13 cellular contexts compared by ENCODE assay signal in genomic region chr12:96132819-96133218, GRCh38.
DNase-seq lines count a peak whose midpoint lies in the region; ATAC-seq, FAIRE-seq and TF ChIP-seq lines count a peak whose summit lies in the region.
"Had no signal": no experiment of that assay in that cellular context is flagged by ENCODE, and none has a peak within 500 bp of the region (broad histone marks: within the 10 kb centered on the region; RNA-seq: fewer than 3 reads in every experiment).

No MANE protein-coding gene starts in this region.

- no peak overlapping the region for H2BK12ac ChIP-seq in H1 (ENCODE audit: low read depth, low read length)

- TF ChIP-seq EP300 in H1 (IDR thresholded peaks at IDR 0.05; ENCODE audit: borderline replicate concordance in 1 of 2, low read depth in 2 of 2, low read length in 2 of 2): no peak

- no peaks in the 10 kb centered on the region for H4K20me1 ChIP-seq in H1 (replicated peaks in 1 of 2; ENCODE audit: control insufficient read depth in 1 of 2, insufficient read depth in 2 of 2, low read length in 2 of 2)

- no peak overlapping the region for H3K9ac ChIP-seq in H1 (replicated peaks in 1 of 4; ENCODE audit: extremely low read depth in 1 of 4, low read depth in 3 of 4, low read length in 3 of 4)

- H3K27me3 Mint-ChIP-seq in WTC11 (ENCODE audit: low read depth): no peaks in the 10 kb centered on the region

- no peak overlapping the region for H3K4me2 ChIP-seq in H1 (ENCODE audit: insufficient read depth in 1 of 2, low read depth in 2 of 2, low read length in 2 of 2)

- H2AK5ac ChIP-seq in H1 (ENCODE audit: low read depth, low read length): no peak overlapping the region

- no peaks in the 10 kb centered on the region for H3K9me3 ChIP-seq in H1 (ENCODE audit: insufficient read depth in 2 of 2, low read depth in 1 of 2, low read length in 1 of 2)
- H3K9me3 ChIP-seq: tibial nerve had no signal

- H4K8ac ChIP-seq in H1 (ENCODE audit: extremely low read depth, insufficient read depth, low read length): no peak overlapping the region

- H2BK15ac ChIP-seq in H1 (ENCODE audit: low read length): no peak overlapping the region

- no peak overlapping the region for H3K4me3 ChIP-seq in H1 (ENCODE audit: extremely low read depth in 1 of 4, insufficient read depth in 2 of 4, low read depth in 3 of 4, low read length in 4 of 4)
- H3K4me3 ChIP-seq: tibial nerve had no signal

- no peaks in the 10 kb centered on the region; a peak in 1 of 7 replicates for H3K4me1 ChIP-seq in H1 (replicated peaks in 1 of 4; ENCODE audit: control insufficient read depth in 3 of 4, insufficient read depth in 4 of 4, low read length in 3 of 4)

- H4K91ac ChIP-seq in H1 (replicated peaks; ENCODE audit: insufficient read length, low read length): no peak overlapping the region

- H3K27ac Mint-ChIP-seq in WTC11: no peak overlapping the region

- no peak overlapping the region for H3K4ac ChIP-seq in H1 (replicated peaks; ENCODE audit: insufficient read length, low read depth, low read length)

- WGBS in H1 (ENCODE audit: extremely low coverage in 1 of 2, insufficient coverage in 1 of 2, insufficient read length in 1 of 2, insufficient replicate concordance in 2 of 2, low coverage in 1 of 2, low lambda C conversion rate in 2 of 2, missing lambda C conversion rate in 1 of 2), 2 experiments: 100% methylated on average over 2 of the region's 4 CpGs; no CpG with 5 or more reads in 1 of the 2 experiments

- H3K9me3 Mint-ChIP-seq in WTC11: no peaks in the 10 kb centered on the region

- FAIRE-seq in H1 (lab: Jason Lieb, UNC) (no peak), RCC 7860 (lab: Jason Lieb, UNC) (no peak)

- TF ChIP-seq CTCF in H1 (IDR thresholded peaks at IDR 0.05; ENCODE audit: control extremely low read depth in 1 of 3, insufficient read depth in 1 of 3, low read depth in 1 of 3, low read length in 3 of 3) (no peak), WTC11 (IDR thresholded peaks at IDR 0.05) (no peak)

- no peak overlapping the region for H2BK5ac ChIP-seq in H1 (ENCODE audit: low read depth, low read length)

- CTCF ChIA-PET in H1 (lab: Charles Lee; ENCODE audit: partially characterized antibody) (interaction anchor here (0.6 to 2.8 kb wide), 7 partner anchors 17 to 82 kb away, joined by 3 to 7 read pairs (median 3); no protein-coding TSS in a partner anchor), WTC11 (lab: Charles Lee) (interaction anchor here (0.5 to 1.3 kb wide), 10 partner anchors 15 to 371 kb away, joined by 3 to 6 read pairs (median 4); no protein-coding TSS in a partner anchor)

- no peaks in the 10 kb centered on the region for H3K36me3 ChIP-seq in H1 (ENCODE audit: control insufficient read depth in 2 of 4, insufficient read depth in 4 of 4, low read length in 3 of 4)
- H3K36me3 ChIP-seq: tibial nerve had no signal

- no peak; the same call in 1 of the 2 replicates for ATAC-seq in WTC11

- no peaks in the 10 kb centered on the region for H3K23me2 ChIP-seq in H1 (ENCODE audit: low read depth, low read length)

- H3K56ac ChIP-seq in H1 (replicated peaks; ENCODE audit: insufficient read length, low read depth, low read length): no peak overlapping the region

- H4K5ac ChIP-seq in H1 (ENCODE audit: insufficient read length, low read depth, low read length): no peak overlapping the region

- peaks cover 17% of the 10 kb centered on the region for H3K4me1 Mint-ChIP-seq in WTC11

- POLR2A ChIA-PET in H1 (lab: Charles Lee; ENCODE audit: partially characterized antibody) (interaction anchor here (0.6 to 1.7 kb wide), 2 partner anchors 12 to 13 kb away, joined by 3 to 4 read pairs; no protein-coding TSS in a partner anchor), WTC11 (lab: Charles Lee) (no interaction called here)

- TF ChIP-seq POLR2A in H1 (IDR thresholded peaks at IDR 0.05; ENCODE audit: control extremely low read depth in 1 of 2, low read depth in 2 of 2, low read length in 2 of 2): no peak

- no peak overlapping the region for H3K23ac ChIP-seq in H1 (ENCODE audit: insufficient read length)

- no peak overlapping the region for H3K14ac ChIP-seq in H1 (ENCODE audit: insufficient read length)

- no peak overlapping the region for H2AFZ ChIP-seq in H1 (ENCODE audit: low read length)

- no peaks in the 10 kb centered on the region for H3K36me3 Mint-ChIP-seq in WTC11

- H3K4me3 Mint-ChIP-seq in WTC11: no peak overlapping the region

- H3K18ac ChIP-seq in H1 (ENCODE audit: extremely low read depth, low read length): no peak overlapping the region

- H3K79me2 ChIP-seq in H1 (ENCODE audit: control insufficient read depth in 1 of 2, insufficient read depth in 2 of 2, low read length in 2 of 2): no peaks in the 10 kb centered on the region

- H3K27me3 ChIP-seq in H1 (replicated peaks in 1 of 4; ENCODE audit: control insufficient read depth in 3 of 4, extremely low read depth in 1 of 4, insufficient read depth in 3 of 4, low read length in 3 of 4): no peaks in the 10 kb centered on the region
- H3K27me3 ChIP-seq: tibial nerve had no signal

- H3K79me1 ChIP-seq in H1 (ENCODE audit: low read depth, low read length): no peaks in the 10 kb centered on the region; the same call in 1 of the 2 replicates

- peak; percentile 22 to 45; a peak in 2 of 4 replicates for TF ChIP-seq RAD21 in H1 (IDR thresholded peaks at IDR 0.05 in 1 of 2, conservative IDR thresholded peaks at IDR 0.05 in 1 of 2; ENCODE audit: low read depth in 2 of 2, low read length in 2 of 2)

- peak; percentile 23 for DNase-seq in stimulated activated CD4-positive, alpha-beta T cell treated with anti-CD3 and anti-CD28 coated beads, Interleukin-15, amount 100 ng/mL, for 24 hours
- no peak for DNase-seq in stimulated activated CD4-positive, alpha-beta T cell treated with anti-CD3 and anti-CD28 coated beads, Interleukin-1b, Interleukin-23, amount 100 ng/mL, for 48 hours
- DNase-seq in NOMO-1 treated with dmso at 0.1 percent for 144 hours (lab: John Stamatoyannopoulos, UW; ENCODE audit: unreplicated experiment) (peak; percentile 27), H1 (ENCODE audit: low read depth in 1 of 2, low spot score in 2 of 2) (no peak), COLO829 (ENCODE audit: low spot score) (no peak), NCI-H2196 (lab: John Stamatoyannopoulos, UW; ENCODE audit: unreplicated experiment) (no peak), RCC 7860 (ENCODE audit: low spot score) (no peak), WTC11 (ENCODE audit: low spot score) (no peak)
- DNase-seq: activated effector memory CD4-positive, alpha-beta T cell treated with Interleukin-2 at 50 U/mL for 16 hours; DMS79 treated with DMSO at 0.1 percent for 48 hours; stimulated activated CD4-positive, alpha-beta T cell treated with anti-CD3 and anti-CD28 coated beads, Interleukin-2, amount 100 ng/mL, for 48 hours had no signal

- H2BK20ac ChIP-seq in H1 (ENCODE audit: low read length): no peak overlapping the region

- H3K27ac ChIP-seq in H1 (ENCODE audit: low read depth, low read length): no peak overlapping the region
- H3K27ac ChIP-seq: epithelial cell of prostate, tibial nerve had no signal

- no peak overlapping the region for H2BK120ac ChIP-seq in H1 (replicated peaks; ENCODE audit: low read depth, low read length)

TF ChIP-seq in H1, 55 proteins besides CTCF, POLR2A, EP300 and RAD21 (continues in another document):
- TF ChIP-seq CHD1 (IDR thresholded peaks at IDR 0.05; ENCODE audit: low read depth, low read length) (no peak), RXRA (IDR thresholded peaks at IDR 0.05; ENCODE audit: insufficient read depth, low read depth, low read length) (no peak), KDM1A (IDR thresholded peaks at IDR 0.05; ENCODE audit: borderline replicate concordance, low read length) (no peak), MAX (IDR thresholded peaks at IDR 0.05) (no peak), ATF2 (IDR thresholded peaks at IDR 0.05; ENCODE audit: low read length) (no peak), HDAC2 (IDR thresholded peaks at IDR 0.05; ENCODE audit: borderline replicate concordance in 1 of 2, low read depth in 2 of 2, low read length in 2 of 2) (no peak), EZH2 (IDR thresholded peaks at IDR 0.05; ENCODE audit: low read depth, low read length, severe bottlenecking) (no peak)

TF ChIP-seq in WTC11, 78 proteins besides CTCF, POLR2A, EP300 and RAD21:
- no peak for TF ChIP-seq MAX (CRISPR knock-in tag; IDR thresholded peaks at IDR 0.05)

Comparison
In these comparisons a context has a peak if more than half of its experiments do, and no peak if none do; other contexts are left out.
1. DNase-seq: peak in stimulated activated CD4-positive, alpha-beta T cell treated with anti-CD3 and anti-CD28 coated beads, Interleukin-15, amount 100 ng/mL, for 24 hours (single experiment) and NOMO-1 treated with dmso at 0.1 percent for 144 hours (single experiment); none in stimulated activated CD4-positive, alpha-beta T cell treated with anti-CD3 and anti-CD28 coated beads, Interleukin-1b, Interleukin-23, amount 100 ng/mL, for 48 hours (single experiment), H1 (0 of 2), COLO829 (single experiment), NCI-H2196 (single experiment), RCC 7860 (single experiment) and WTC11 (single experiment).